ENCODE assay signal across 22 cellular contexts in genomic region chr14:22807432-22808087, GRCh38. TPM values are rescaled to one million over a fixed set of nuclear protein-coding genes. Genes with fewer than 3 reads are reported as not detected.
A peak's percentile ranks its signal among the peaks of the same experiment; 100 is the strongest.
DNase-seq lines count a peak whose midpoint lies in the region; ATAC-seq, FAIRE-seq and TF ChIP-seq lines count a peak whose summit lies in the region.
"Had no signal": no experiment of that assay in that cellular context is flagged by ENCODE, and none has a peak within 500 bp of the region (broad histone marks: within the 10 kb centered on the region; RNA-seq: fewer than 3 reads in every experiment).

No MANE protein-coding gene starts in this region.

- FAIRE-seq in A549 (lab: Jason Lieb, UNC) = no peak
- FAIRE-seq: endometrium, GM12891, GM19239 had no signal

- TF ChIP-seq CTCF in A549 (IDR thresholded peaks at IDR 0.05) (no peak), Peyer's patch (IDR thresholded peaks at IDR 0.05) (no peak), hepatocyte (IDR thresholded peaks at IDR 0.05; ENCODE audit: poor library complexity) (no peak)

- H3K4me1 ChIP-seq in A549 (peaks cover 18% of the 10 kb centered on the region), Peyer's patch (peaks cover 0 to 23% (median under 1%) of the 10 kb centered on the region in 4 donors), hepatocyte (ENCODE audit: insufficient read depth) (peaks cover 8% of the 10 kb centered on the region)
- H3K4me1 ChIP-seq: testis had no signal

- peaks cover 0 to 2% (median 0%) of the 10 kb centered on the region in 7 donors for H3K9me3 Mint-ChIP-seq in naive B cell
- H3K9me3 Mint-ChIP-seq: activated T-cell treated with anti-CD3 and anti-CD28 coated beads, Interleukin-2, amount 50 U/mL, for 24 hours had no signal

- no peak for DNase-seq in A549 (ENCODE audit: low read depth in 1 of 2, low spot score in 1 of 2)
- DNase-seq in Peyer's patch = peak in 1 of 3 donors; percentile 67
- peak; percentile 44 for DNase-seq in hepatocyte (ENCODE audit: low spot score)
- DNase-seq in naive B cell = no peak
- DNase-seq in activated CD4-positive, CD25-positive, alpha-beta regulatory T cell treated with anti-CD3 and anti-CD28 coated beads, Interleukin-2, amount 50 U/mL, for 72 hours = no peak
- DNase-seq in activated effector memory CD4-positive, alpha-beta T cell treated with Interleukin-2 at 50 U/mL for 16 hours = no peak
- DNase-seq in activated CD4-positive, alpha-beta T cell treated with anti-CD3 and anti-CD28 coated beads for 4 hours = no peak
- DNase-seq: 8988T; activated CD8-positive, alpha-beta memory T cell treated with anti-CD3 and anti-CD28 coated beads for 24 hours; activated naive CD4-positive, alpha-beta T cell; activated T-cell treated with anti-CD3 and anti-CD28 coated beads, Interleukin-2, amount 50 U/mL, for 24 hours; AML-193; NCI-H1417; stimulated activated CD4-positive, alpha-beta T cell treated with anti-CD3 and anti-CD28 coated beads, Interleukin-2, amount 100 ng/mL, for 24 hours; stimulated activated naive CD4-positive, alpha-beta T cell; testis had no signal

- peaks cover 0 to 3% of the 10 kb centered on the region in 2 donors for H3K36me3 Mint-ChIP-seq in naive B cell

- H3K27me3 ChIP-seq in Peyer's patch = no peaks in the 10 kb centered on the region
- H3K27me3 ChIP-seq in hepatocyte = no peaks in the 10 kb centered on the region
- H3K27me3 ChIP-seq: testis had no signal

- ATAC-seq in A549 = peak in 1 of 2 experiments; percentile 30; a peak in 2 of 6 replicates
- ATAC-seq in naive B cell (ENCODE audit: low read depth in 2 of 2) = no peak
- ATAC-seq in GM19397 (IDR thresholded peaks at IDR 0.05; ENCODE audit: unreplicated experiment) = no peak
- ATAC-seq: activated CD4-positive, CD25-positive, alpha-beta regulatory T cell treated with anti-CD3 and anti-CD28 coated beads, Interleukin-2, amount 50 U/mL, for 24 hours had no signal

- peak overlapping the region in 5 of 6 donors; percentile 0 to 87 (median 57) for H3K27ac Mint-ChIP-seq in naive B cell
- H3K27ac Mint-ChIP-seq: activated T-cell treated with anti-CD3 and anti-CD28 coated beads, Interleukin-2, amount 50 U/mL, for 24 hours had no signal

- H3K9me3 ChIP-seq in A549 = no peaks in the 10 kb centered on the region
- no peaks in the 10 kb centered on the region for H3K9me3 ChIP-seq in Peyer's patch
- H3K9me3 ChIP-seq in hepatocyte (ENCODE audit: low read depth) = no peaks in the 10 kb centered on the region
- H3K9me3 ChIP-seq: testis had no signal

- H3K36me3 ChIP-seq in Peyer's patch (no peaks in the 10 kb centered on the region), hepatocyte (replicated peaks; ENCODE audit: insufficient read depth, low read depth) (no peaks in the 10 kb centered on the region)

- peaks cover 57 to 88% (median 70%) of the 10 kb centered on the region in 3 donors for H3K4me1 Mint-ChIP-seq in naive B cell

- H3K27ac ChIP-seq in A549 (peak overlapping the region in 1 of 2 experiments; percentile 31; a peak in 1 of 6 replicates), Peyer's patch (peak overlapping the region in 3 of 4 donors; percentile 72 to 87 (median 83)), hepatocyte (peak overlapping the region; percentile 86)
- H3K27ac ChIP-seq: coronary artery, testis had no signal

- H3K4me2 ChIP-seq in A549 (peak overlapping the region; percentile 39; the same call in 2 of the 3 replicates), hepatocyte (peak overlapping the region; percentile 61)

- peaks cover 62% of the 10 kb centered on the region for H3K79me2 ChIP-seq in hepatocyte

- TF ChIP-seq RAD21 in A549 (conservative IDR thresholded peaks at IDR 0.05 in 1 of 2, IDR thresholded peaks at IDR 0.05 in 1 of 2) = no peak

- 64% methylated on average over 13 of the region's 13 CpGs for WGBS in A549 (ENCODE audit: missing lambda C conversion rate)
- 62% methylated on average over 13 of the region's 13 CpGs for WGBS in hepatocyte (ENCODE audit: low lambda C conversion rate, missing lambda C conversion rate)

- H3K27me3 Mint-ChIP-seq in naive B cell = no peaks in the 10 kb centered on the region
- H3K27me3 Mint-ChIP-seq: activated T-cell treated with anti-CD3 and anti-CD28 coated beads, Interleukin-2, amount 50 U/mL, for 24 hours had no signal

- TF ChIP-seq POLR2A in A549 (IDR thresholded peaks at IDR 0.05; ENCODE audit: low read length) = no peak
- TF ChIP-seq POLR2A in Peyer's patch (IDR thresholded peaks at IDR 0.05) = no peak

- CTCF ChIA-PET in A549 (lab: Yijun Ruan, JAX) = interaction anchor here (1.1 to 2.3 kb wide), 5 partner anchors 14 to 65 kb away, joined by 3 to 8 read pairs (median 4); no protein-coding TSS in a partner anchor

- no peak for TF ChIP-seq EP300 in A549 (IDR thresholded peaks at IDR 0.05)

- H3K9me2 ChIP-seq in hepatocyte (replicated peaks; ENCODE audit: insufficient read depth) = no peaks in the 10 kb centered on the region

- POLR2A ChIA-PET in A549 (lab: Yijun Ruan, JAX) = interaction anchor here (0.6 kb wide), 1 partner anchor 10 kb away, joined by 3 read pairs; no protein-coding TSS in a partner anchor

- H3K4me3 Mint-ChIP-seq in naive B cell = peak overlapping the region in 3 of 8 donors; percentile 36 to 44 (median 40)
- H3K4me3 Mint-ChIP-seq: activated T-cell treated with anti-CD3 and anti-CD28 coated beads, Interleukin-2, amount 50 U/mL, for 24 hours had no signal

- no peak overlapping the region for H2AFZ ChIP-seq in hepatocyte

- H3K4me3 ChIP-seq in A549 (no peak overlapping the region), Peyer's patch (peak overlapping the region in 2 of 4 donors; percentile 21 to 27), hepatocyte (no peak overlapping the region)
- H3K4me3 ChIP-seq: coronary artery, testis had no signal

- no peaks in the 10 kb centered on the region for H4K20me1 ChIP-seq in hepatocyte (ENCODE audit: insufficient read depth, poor library complexity, severe bottlenecking)

TF ChIP-seq in A549, 52 proteins besides CTCF, POLR2A, EP300 and RAD21:
- TF ChIP-seq RFX5 (IDR thresholded peaks at IDR 0.05) (no peak), TFCP2L1 (CRISPR knock-in tag; IDR thresholded peaks at IDR 0.05) (no peak), NFE2L2 (conservative IDR thresholded peaks at IDR 0.05; ENCODE audit: low read length) (no peak), HEYL (CRISPR knock-in tag; IDR thresholded peaks at IDR 0.05) (no peak)

RNA-seq across cellular contexts. Expression of gene SLC7A7, which starts 7.7 kb away (rescaled TPM):
- polyA plus RNA-seq in A549 (2011; rRNA removed) = 86.8 and 104 TPM in 2 replicates
- polyA plus RNA-seq in A549 (2012; cell fraction: cytosol; rRNA removed) = 12.2 and 16.5 TPM in 2 replicates
- polyA plus RNA-seq in A549 (2012; cell fraction: nucleus; rRNA removed) = 13.7 and 22.7 TPM in 2 replicates
- 30.1 to 44.2 TPM (median 39.8 TPM) in 3 replicates for polyA plus RNA-seq in A549 (2017; fragmentation: RNase III; extraction: RNeasy Plus Mini Kit Qiagen cat#74134 plus additional on column Dnase treatment)
- polyA minus RNA-seq in A549 (2011; rRNA and poly(A)+ RNA removed) = 111 and 138 TPM in 2 replicates
- 100 to 1,000 TPM in 3 of 4 donors, 10 to 100 TPM in 1; 30.5 to 787 (median 367) TPM for total RNA-seq in Peyer's patch
- total RNA-seq in hepatocyte = 337 and 381 TPM in 2 replicates
- polyA plus RNA-seq in hepatocyte = 169 and 206 TPM in 2 replicates
- polyA plus RNA-seq in naive B cell (ENCODE audit: low read depth in 6 of 6) = 10 to 100 TPM; 16.2 to 78.3 (median 28.7) TPM

RNA-seq across cellular contexts. Expression of gene MRPL52, which starts 22.1 kb away (rescaled TPM):
- 113 and 116 TPM in 2 replicates for polyA plus RNA-seq in A549 (2011; rRNA removed)
- polyA plus RNA-seq in A549 (2012; cell fraction: cytosol; rRNA removed) = 97.7 and 110 TPM in 2 replicates
- polyA plus RNA-seq in A549 (2012; cell fraction: nucleus; rRNA removed) = 56.3 and 70.8 TPM in 2 replicates
- polyA plus RNA-seq in A549 (2017; fragmentation: RNase III; extraction: RNeasy Plus Mini Kit Qiagen cat#74134 plus additional on column Dnase treatment) = 172 to 173 TPM (median 172 TPM) in 3 replicates
- 18.3 and 23.2 TPM in 2 replicates for polyA minus RNA-seq in A549 (2011; rRNA and poly(A)+ RNA removed)
- 100 to 1,000 TPM in 1 of 4 donors, 10 to 100 TPM in 3; 30.3 to 114 (median 52.9) TPM for total RNA-seq in Peyer's patch
- total RNA-seq in hepatocyte = 50.6 and 164 TPM in 2 replicates
- polyA plus RNA-seq in hepatocyte = 214 and 227 TPM in 2 replicates
- 100 to 1,000 TPM in 5 of 6 donors, 10 to 100 TPM in 1; 75.0 to 232 (median 186) TPM for polyA plus RNA-seq in naive B cell (ENCODE audit: low read depth in 6 of 6)

RNA-seq across cellular contexts. Expression of gene MMP14, which starts 28.8 kb away (rescaled TPM):
- 1.9 and 2.5 TPM in 2 replicates for polyA plus RNA-seq in A549 (2011; rRNA removed)
- polyA plus RNA-seq in A549 (2012; cell fraction: cytosol; rRNA removed) = 1.9 TPM in 2 replicates
- polyA plus RNA-seq in A549 (2012; cell fraction: nucleus; rRNA removed) = 13.2 and 13.8 TPM in 2 replicates
- 1.1 to 2.0 TPM (median 1.5 TPM) in 3 replicates for polyA plus RNA-seq in A549 (2017; fragmentation: RNase III; extraction: RNeasy Plus Mini Kit Qiagen cat#74134 plus additional on column Dnase treatment)
- 1.7 and 2.3 TPM in 2 replicates for polyA minus RNA-seq in A549 (2011; rRNA and poly(A)+ RNA removed)
- total RNA-seq in Peyer's patch = 100 to 1,000 TPM in 1 of 4 donors, 10 to 100 TPM in 3; 63.0 to 116 (median 82.9) TPM
- total RNA-seq in hepatocyte = 122 and 160 TPM in 2 replicates
- 17.1 and 21.4 TPM in 2 replicates for polyA plus RNA-seq in hepatocyte
- not detected for polyA plus RNA-seq in naive B cell (ENCODE audit: low read depth in 6 of 6)

RNA-seq across cellular contexts. Expression of gene OXA1L, which starts 41.1 kb away (rescaled TPM):
- polyA plus RNA-seq in A549 (2011; rRNA removed) = 199 and 247 TPM in 2 replicates
- 178 and 242 TPM in 2 replicates for polyA plus RNA-seq in A549 (2012; cell fraction: cytosol; rRNA removed)
- polyA plus RNA-seq in A549 (2012; cell fraction: nucleus; rRNA removed) = 207 and 247 TPM in 2 replicates
- polyA plus RNA-seq in A549 (2017; fragmentation: RNase III; extraction: RNeasy Plus Mini Kit Qiagen cat#74134 plus additional on column Dnase treatment) = 126 to 133 TPM (median 132 TPM) in 3 replicates
- 140 and 154 TPM in 2 replicates for polyA minus RNA-seq in A549 (2011; rRNA and poly(A)+ RNA removed)
- 100 to 1,000 TPM in 2 of 4 donors, 10 to 100 TPM in 2; 73.6 to 115 (median 90.4) TPM for total RNA-seq in Peyer's patch
- 88.1 and 107 TPM in 2 replicates for total RNA-seq in hepatocyte
- polyA plus RNA-seq in hepatocyte = 59.4 and 64.3 TPM in 2 replicates
- polyA plus RNA-seq in naive B cell (ENCODE audit: low read depth in 6 of 6) = 10 to 100 TPM; 56.9 to 83.5 (median 74.4) TPM
